ENCODE assay signal across 33 cellular contexts in the genomic region with DNA sequence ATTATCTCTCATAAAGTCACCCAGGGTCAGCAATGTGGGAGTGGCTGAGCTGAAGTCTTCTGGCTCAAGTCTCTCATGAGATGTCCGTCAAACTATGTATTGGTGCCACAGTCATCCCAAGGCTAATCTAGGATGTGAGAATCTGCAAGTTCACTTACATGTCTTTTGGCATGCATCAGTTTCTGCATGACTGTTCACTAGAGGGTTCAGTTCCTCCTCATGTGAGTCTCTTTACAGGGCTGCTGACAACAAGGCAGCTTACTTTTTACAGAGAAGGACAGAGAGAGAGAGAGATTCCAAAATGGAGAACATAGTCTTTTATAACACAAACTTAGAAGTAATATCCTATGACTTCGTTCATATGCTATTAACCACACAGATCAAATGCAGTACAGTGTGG.
"Had no signal": no experiment of that assay in that cellular context is flagged by ENCODE, and none has a peak within 500 bp of the region (broad histone marks: within the 10 kb centered on the region; RNA-seq: fewer than 3 reads in every experiment).

No MANE protein-coding gene starts in this region.

- H3K4me1 Mint-ChIP-seq: activated B cell treated with CpG ODN at 0.5 μM for 24 hours; activated CD4-positive, alpha-beta T cell treated with anti-CD3 and anti-CD28 coated beads, Interleukin-2, amount 10 ng/mL, durations not matched to agents 24 days and 14 days; activated naive CD8-positive, alpha-beta T cell treated with anti-CD3 and anti-CD28 coated beads for 36 hours; activated T-helper 17 cell treated with anti-CD3 and anti-CD28 coated beads, Interleukin-2, amount 50 U/mL, for 72 hours; central memory CD8-positive, alpha-beta T cell had no signal

- H3K27ac Mint-ChIP-seq: activated B cell treated with CpG ODN at 0.5 μM for 24 hours; activated CD4-positive, alpha-beta memory T cell treated with anti-CD3 and anti-CD28 coated beads for 36 hours; activated CD4-positive, alpha-beta T cell treated with anti-CD3 and anti-CD28 coated beads, Interleukin-2, amount 10 ng/mL, durations not matched to agents 24 days and 14 days; activated CD8-positive, alpha-beta T cell treated with anti-CD3 and anti-CD28 coated beads for 36 hours; activated naive CD4-positive, alpha-beta T cell treated with anti-CD3 and anti-CD28 coated beads for 36 hours; activated naive CD4-positive, alpha-beta T cell treated with anti-CD3 and anti-CD28 coated beads, Interleukin-2, amount 50 U/mL, for 72 hours; activated naive CD8-positive, alpha-beta T cell treated with anti-CD3 and anti-CD28 coated beads for 36 hours; activated T-cell treated with anti-CD3 and anti-CD28 coated beads, Interleukin-2, amount 50 U/mL, for 72 hours; activated T-helper 1 cell treated with anti-CD3 and anti-CD28 coated beads, Interleukin-12 subunit alpha, Interleukin-12 subunit beta, Interleukin-2, Interleukin-4 antibody, amounts not matched to agents 30 ng/mL and 10 ng/mL and 1 ng/mL, durations not matched to agents 14 hours and 24 hours and 36 hours; activated T-helper 17 cell treated with anti-CD3 and anti-CD28 coated beads, Interleukin-2, amount 50 U/mL, for 72 hours; brain; T-helper 1 cell treated with Interleukin-12 subunit alpha and Interleukin-12 subunit beta and Interleukin-4 antibody, amounts not matched to agents 30 μg/mL and 1 μg/mL, for 36 hours; T-helper 2 cell treated with Interferon-gamma antibody and Interleukin-4, amounts not matched to agents 5 μg/mL and 100 μg/mL, for 36 hours had no signal

- DNase-seq: activated B cell treated with CpG ODN at 0.5 μM for 24 hours; activated CD4-positive, alpha-beta memory T cell treated with anti-CD3 and anti-CD28 coated beads for 36 hours; activated CD4-positive, alpha-beta T cell treated with anti-CD3 and anti-CD28 coated beads for 4 hours; activated CD4-positive, alpha-beta T cell treated with anti-CD3 and anti-CD28 coated beads, Interleukin-2, amount 10 ng/mL, durations not matched to agents 24 days and 14 days; activated CD4-positive, alpha-beta T cell treated with anti-CD3 and anti-CD28 coated beads, Interleukin-2, amount 50 U/mL, for 1 hour; activated CD4-positive, alpha-beta T cell treated with anti-CD3 and anti-CD28 coated beads, Interleukin-2, amount 50 U/mL, for 4 hours; activated CD4-positive, CD25-positive, alpha-beta regulatory T cell treated with anti-CD3 and anti-CD28 coated beads, Interleukin-2, amount 50 U/mL, for 72 hours; activated CD8-positive, alpha-beta memory T cell treated with anti-CD3 and anti-CD28 coated beads, Interleukin-2, amount 50 U/mL, for 4 hours; activated CD8-positive, alpha-beta T cell treated with anti-CD3 and anti-CD28 coated beads for 36 hours; activated effector memory CD4-positive, alpha-beta T cell treated with anti-CD3 and anti-CD28 coated beads, Interleukin-2, amount 50 U/mL, for 16 hours; activated gamma-delta T cell treated with Interleukin-2 at 50 U/mL for 16 hours; activated naive CD4-positive, alpha-beta T cell; activated naive CD4-positive, alpha-beta T cell treated with anti-CD3 and anti-CD28 coated beads for 36 hours; activated naive CD4-positive, alpha-beta T cell treated with anti-CD3 and anti-CD28 coated beads, Interleukin-2, amount 50 U/mL, for 16 hours; activated naive CD8-positive, alpha-beta T cell treated with anti-CD3 and anti-CD28 coated beads for 36 hours; activated T-cell treated with anti-CD3 and anti-CD28 coated beads for 4 hours; activated T-cell treated with anti-CD3 and anti-CD28 coated beads, Interleukin-2, amount 50 U/mL, for 1 hour; activated T-cell treated with anti-CD3 and anti-CD28 coated beads, Interleukin-2, amount 50 U/mL, for 4 hours; activated T-cell treated with anti-CD3 and anti-CD28 coated beads, Interleukin-2, amount 50 U/mL, for 72 hours; amygdala; anterior cingulate cortex; caudate nucleus; cerebellar nuclear complex; colonic mucosa; T-helper 2 cell; T-helper 9 cell had no signal

- H3K9me3 Mint-ChIP-seq: activated CD4-positive, alpha-beta memory T cell treated with anti-CD3 and anti-CD28 coated beads for 36 hours; activated CD4-positive, alpha-beta T cell treated with anti-CD3 and anti-CD28 coated beads, Interleukin-2, amount 10 ng/mL, durations not matched to agents 24 days and 14 days; activated CD8-positive, alpha-beta T cell treated with anti-CD3 and anti-CD28 coated beads for 36 hours; activated naive CD4-positive, alpha-beta T cell treated with anti-CD3 and anti-CD28 coated beads for 36 hours; activated naive CD8-positive, alpha-beta T cell treated with anti-CD3 and anti-CD28 coated beads for 36 hours; activated T-cell treated with anti-CD3 and anti-CD28 coated beads, Interleukin-2, amount 50 U/mL, for 4 hours; activated T-helper 1 cell treated with anti-CD3 and anti-CD28 coated beads, Interleukin-12 subunit alpha, Interleukin-12 subunit beta, Interleukin-2, Interleukin-4 antibody, amounts not matched to agents 30 ng/mL and 10 ng/mL and 1 ng/mL, durations not matched to agents 14 hours and 24 hours and 36 hours; activated T-helper 17 cell treated with anti-CD3 and anti-CD28 coated beads, Interleukin-2, amount 50 U/mL, for 72 hours; brain; central memory CD8-positive, alpha-beta T cell; T-helper 1 cell treated with Interleukin-12 subunit alpha and Interleukin-12 subunit beta and Interleukin-4 antibody, amounts not matched to agents 30 μg/mL and 1 μg/mL, for 36 hours had no signal

- H3K4me3 Mint-ChIP-seq: activated B cell treated with CpG ODN at 0.5 μM for 24 hours; activated CD4-positive, alpha-beta memory T cell treated with anti-CD3 and anti-CD28 coated beads for 36 hours; activated CD4-positive, alpha-beta T cell treated with anti-CD3 and anti-CD28 coated beads, Interleukin-2, amount 10 ng/mL, durations not matched to agents 24 days and 14 days; activated CD8-positive, alpha-beta T cell treated with anti-CD3 and anti-CD28 coated beads for 36 hours; activated naive CD4-positive, alpha-beta T cell treated with anti-CD3 and anti-CD28 coated beads for 36 hours; activated naive CD8-positive, alpha-beta T cell treated with anti-CD3 and anti-CD28 coated beads for 36 hours; activated T-cell treated with anti-CD3 and anti-CD28 coated beads, Interleukin-2, amount 50 U/mL, for 4 hours; activated T-cell treated with anti-CD3 and anti-CD28 coated beads, Interleukin-2, amount 50 U/mL, for 72 hours; activated T-helper 1 cell treated with anti-CD3 and anti-CD28 coated beads, Interleukin-12 subunit alpha, Interleukin-12 subunit beta, Interleukin-2, Interleukin-4 antibody, amounts not matched to agents 30 ng/mL and 10 ng/mL and 1 ng/mL, durations not matched to agents 14 hours and 24 hours and 36 hours; activated T-helper 17 cell treated with anti-CD3 and anti-CD28 coated beads, Interleukin-2, amount 50 U/mL, for 72 hours; brain; central memory CD8-positive, alpha-beta T cell; T-helper 1 cell treated with Interleukin-12 subunit alpha and Interleukin-12 subunit beta and Interleukin-4 antibody, amounts not matched to agents 30 μg/mL and 1 μg/mL, for 36 hours; T-helper 2 cell treated with Interferon-gamma antibody and Interleukin-4, amounts not matched to agents 5 μg/mL and 100 μg/mL, for 36 hours had no signal

- H3K27me3 Mint-ChIP-seq: activated B cell treated with CpG ODN at 0.5 μM for 24 hours; activated CD4-positive, alpha-beta memory T cell treated with anti-CD3 and anti-CD28 coated beads for 36 hours; activated CD4-positive, alpha-beta T cell treated with anti-CD3 and anti-CD28 coated beads, Interleukin-2, amount 10 ng/mL, durations not matched to agents 24 days and 14 days; activated naive CD8-positive, alpha-beta T cell treated with anti-CD3 and anti-CD28 coated beads for 36 hours; activated T-helper 17 cell treated with anti-CD3 and anti-CD28 coated beads, Interleukin-2, amount 50 U/mL, for 72 hours; brain; central memory CD8-positive, alpha-beta T cell had no signal

- H3K36me3 Mint-ChIP-seq: activated CD4-positive, alpha-beta memory T cell treated with anti-CD3 and anti-CD28 coated beads for 36 hours; activated naive CD4-positive, alpha-beta T cell treated with anti-CD3 and anti-CD28 coated beads, Interleukin-2, amount 50 U/mL, for 72 hours; activated naive CD8-positive, alpha-beta T cell treated with anti-CD3 and anti-CD28 coated beads for 36 hours; brain had no signal

- ATAC-seq: activated CD8-positive, alpha-beta T cell treated with anti-CD3 and anti-CD28 coated beads for 36 hours; activated naive CD4-positive, alpha-beta T cell treated with anti-CD3 and anti-CD28 coated beads, Interleukin-2, amount 50 U/mL, for 72 hours; activated T-cell treated with anti-CD3 and anti-CD28 coated beads, Interleukin-2, amount 50 U/mL, for 4 hours; activated T-cell treated with anti-CD3 and anti-CD28 coated beads, Interleukin-2, amount 50 U/mL, for 72 hours; activated T-helper 17 cell treated with anti-CD3 and anti-CD28 coated beads, Interleukin-2, amount 50 U/mL, for 72 hours had no signal
